17 cellular contexts compared by ENCODE assay signal in genomic region chr17:16250635-16251034, GRCh38. TPM values are rescaled to one million over a fixed set of nuclear protein-coding genes. Genes with fewer than 3 reads are reported as not detected.
DNase-seq lines count a peak whose midpoint lies in the region; ATAC-seq, FAIRE-seq and TF ChIP-seq lines count a peak whose summit lies in the region.
"Had no signal": no experiment of that assay in that cellular context is flagged by ENCODE, and none has a peak within 500 bp of the region (broad histone marks: within the 10 kb centered on the region; RNA-seq: fewer than 3 reads in every experiment).

No MANE protein-coding gene starts in this region.

- no peak overlapping the region for H3K4me3 Mint-ChIP-seq in activated CD8-positive, alpha-beta T cell treated with anti-CD3 and anti-CD28 coated beads for 36 hours
- no peak overlapping the region for H3K4me3 Mint-ChIP-seq in activated CD8-positive, alpha-beta T cell treated with anti-CD3 and anti-CD28 coated beads, Interleukin-2, amount 10 ng/mL, durations not matched to agents 7 days and 5 days
- no peak overlapping the region for H3K4me3 Mint-ChIP-seq in natural killer cell
- H3K4me3 Mint-ChIP-seq: activated naive CD4-positive, alpha-beta T cell treated with anti-CD3 and anti-CD28 coated beads, Interleukin-2, amount 50 U/mL, for 24 hours; H9 had no signal

- ATAC-seq in activated CD8-positive, alpha-beta T cell treated with anti-CD3 and anti-CD28 coated beads for 36 hours = peak; percentile 72
- no peak for ATAC-seq in activated CD8-positive, alpha-beta T cell treated with anti-CD3 and anti-CD28 coated beads, Interleukin-2, amount 10 ng/mL, durations not matched to agents 7 days and 5 days
- peak; percentile 74 for ATAC-seq in esophagus mucosa
- no peak for ATAC-seq in natural killer cell

- intact Hi-C loops in activated CD8-positive, alpha-beta T cell treated with anti-CD3 and anti-CD28 coated beads for 36 hours (cut with micrococcal nuclease) = no loop called here
- intact Hi-C loops in natural killer cell (cut with micrococcal nuclease) = no loop called here

- TF ChIP-seq CTCF in activated CD8-positive, alpha-beta T cell treated with anti-CD3 and anti-CD28 coated beads for 36 hours (IDR thresholded peaks at IDR 0.05) = no peak
- TF ChIP-seq CTCF in natural killer cell (IDR thresholded peaks at IDR 0.05) = no peak

- CTCF ChIA-PET in activated CD8-positive, alpha-beta T cell treated with anti-CD3 and anti-CD28 coated beads for 36 hours (lab: Charles Lee) = interaction anchor here (0.8 to 1.0 kb wide), 2 partner anchors 10 to 102 kb away, joined by 3 read pairs; no protein-coding TSS in a partner anchor
- CTCF ChIA-PET in activated CD8-positive, alpha-beta T cell treated with anti-CD3 and anti-CD28 coated beads, Interleukin-2, amount 10 ng/mL, durations not matched to agents 7 days and 5 days (lab: Charles Lee) = interaction anchor here (0.7 kb wide), 1 partner anchor 32 kb away, joined by 3 read pairs; no protein-coding TSS in a partner anchor

- H3K27ac ChIP-seq in SK-N-MC = peak overlapping the region; percentile 79
- no peak overlapping the region for H3K27ac ChIP-seq in small intestine (ENCODE audit: low read depth in 1 of 2, low read length in 1 of 2)
- H3K27ac ChIP-seq: colonic mucosa, skin epidermis had no signal

- H3K4me3 ChIP-seq in SK-N-MC = 0 out of 2 replicates have a peak overlapping the region, but pooled peaks have one; percentile 7
- no peak overlapping the region for H3K4me3 ChIP-seq in small intestine (ENCODE audit: low read depth in 1 of 2, low read length in 2 of 2)
- H3K4me3 ChIP-seq: colonic mucosa, lung, skin epidermis had no signal

- 69 to 86% (median 85%) methylated on average over 1 of the region's 1 CpG for WGBS in small intestine, 3 donors

- no peak for FAIRE-seq in small intestine (lab: Jason Lieb, UNC)
- FAIRE-seq: frontal cortex had no signal

- H3K4me1 Mint-ChIP-seq in activated CD8-positive, alpha-beta T cell treated with anti-CD3 and anti-CD28 coated beads for 36 hours (ENCODE audit: low read depth) = peaks cover 24% of the 10 kb centered on the region
- peaks cover 8% of the 10 kb centered on the region for H3K4me1 Mint-ChIP-seq in activated CD8-positive, alpha-beta T cell treated with anti-CD3 and anti-CD28 coated beads, Interleukin-2, amount 10 ng/mL, durations not matched to agents 7 days and 5 days (ENCODE audit: low read depth)
- H3K4me1 Mint-ChIP-seq in natural killer cell = peaks cover 6 to 9% of the 10 kb centered on the region in 2 donors

- H3K9me3 ChIP-seq in SK-N-MC (ENCODE audit: low read depth, low read length) (no peaks in the 10 kb centered on the region), small intestine (ENCODE audit: control insufficient read depth, low read depth) (no peaks in the 10 kb centered on the region)
- H3K9me3 ChIP-seq: colonic mucosa had no signal

- H3K27me3 Mint-ChIP-seq in activated CD8-positive, alpha-beta T cell treated with anti-CD3 and anti-CD28 coated beads for 36 hours = no peaks in the 10 kb centered on the region
- no peaks in the 10 kb centered on the region for H3K27me3 Mint-ChIP-seq in activated CD8-positive, alpha-beta T cell treated with anti-CD3 and anti-CD28 coated beads, Interleukin-2, amount 10 ng/mL, durations not matched to agents 7 days and 5 days (ENCODE audit: low read depth)
- H3K27me3 Mint-ChIP-seq in natural killer cell (ENCODE audit: low read depth in 2 of 2) = no peaks in the 10 kb centered on the region
- H3K27me3 Mint-ChIP-seq: activated naive CD4-positive, alpha-beta T cell treated with anti-CD3 and anti-CD28 coated beads, Interleukin-2, amount 50 U/mL, for 24 hours had no signal

- H3K27me3 ChIP-seq in small intestine (ENCODE audit: control insufficient read depth in 2 of 2, insufficient read depth in 2 of 2, low read length in 2 of 2) = no peaks in the 10 kb centered on the region
- H3K27me3 ChIP-seq: colonic mucosa had no signal

- H3K9me3 Mint-ChIP-seq in activated CD8-positive, alpha-beta T cell treated with anti-CD3 and anti-CD28 coated beads for 36 hours = no peaks in the 10 kb centered on the region
- no peaks in the 10 kb centered on the region for H3K9me3 Mint-ChIP-seq in activated CD8-positive, alpha-beta T cell treated with anti-CD3 and anti-CD28 coated beads, Interleukin-2, amount 10 ng/mL, durations not matched to agents 7 days and 5 days (ENCODE audit: insufficient read depth)
- H3K9me3 Mint-ChIP-seq in natural killer cell = no peaks in the 10 kb centered on the region
- H3K9me3 Mint-ChIP-seq: activated naive CD4-positive, alpha-beta T cell treated with anti-CD3 and anti-CD28 coated beads, Interleukin-2, amount 50 U/mL, for 24 hours; H9 had no signal

- H3K36me3 Mint-ChIP-seq in activated CD8-positive, alpha-beta T cell treated with anti-CD3 and anti-CD28 coated beads for 36 hours (ENCODE audit: low read depth) = peaks cover 26% of the 10 kb centered on the region
- H3K36me3 Mint-ChIP-seq in activated CD8-positive, alpha-beta T cell treated with anti-CD3 and anti-CD28 coated beads, Interleukin-2, amount 10 ng/mL, durations not matched to agents 7 days and 5 days (ENCODE audit: low read depth) = peaks cover 11% of the 10 kb centered on the region
- no peaks in the 10 kb centered on the region for H3K36me3 Mint-ChIP-seq in natural killer cell

- POLR2A ChIA-PET in activated CD8-positive, alpha-beta T cell treated with anti-CD3 and anti-CD28 coated beads for 36 hours (lab: Charles Lee) = interaction anchor here (1.1 to 1.5 kb wide), 2 partner anchors 15 to 41 kb away, joined by 3 to 6 read pairs; no protein-coding TSS in a partner anchor
- POLR2A ChIA-PET in activated CD8-positive, alpha-beta T cell treated with anti-CD3 and anti-CD28 coated beads, Interleukin-2, amount 10 ng/mL, durations not matched to agents 7 days and 5 days (lab: Charles Lee) = interaction anchor here (0.6 to 1.0 kb wide), 2 partner anchors 17 to 167 kb away, joined by 3 to 6 read pairs; no protein-coding TSS in a partner anchor

- 0 out of 2 replicates have a peak, but pooled peaks cover 3% of the 10 kb centered on the region for H3K36me3 ChIP-seq in SK-N-MC (ENCODE audit: insufficient read depth, low read length)
- H3K36me3 ChIP-seq in small intestine (ENCODE audit: control insufficient read depth in 2 of 2, insufficient read depth in 2 of 2, low read length in 2 of 2) = no peaks in the 10 kb centered on the region
- H3K36me3 ChIP-seq: colonic mucosa had no signal

- peaks cover 0 to 2% of the 10 kb centered on the region in 2 donors for H3K4me1 ChIP-seq in small intestine (ENCODE audit: control insufficient read depth in 2 of 2, insufficient read depth in 1 of 2, low read depth in 1 of 2, low read length in 1 of 2)
- H3K4me1 ChIP-seq: colonic mucosa had no signal

- DNase-seq in activated CD8-positive, alpha-beta T cell treated with anti-CD3 and anti-CD28 coated beads for 36 hours = peak; percentile 20
- no peak for DNase-seq in activated CD8-positive, alpha-beta T cell treated with anti-CD3 and anti-CD28 coated beads, Interleukin-2, amount 10 ng/mL, durations not matched to agents 7 days and 5 days
- no peak for DNase-seq in SK-N-MC (ENCODE audit: low read depth, low spot score)
- peak; percentile 40 for DNase-seq in small intestine
- DNase-seq in NCI-H82 (lab: John Stamatoyannopoulos, UW) = no peak
- no peak for DNase-seq in activated gamma-delta T cell (lab: John Stamatoyannopoulos, UW)
- DNase-seq in natural killer cell = no peak
- DNase-seq: colonic mucosa, H9, NCI-H2029, NCI-H774, Right ventricle myocardium superior had no signal

- peak overlapping the region; percentile 45 for H3K9ac ChIP-seq in SK-N-MC (ENCODE audit: insufficient read length)

- peak overlapping the region; percentile 68 for H3K27ac Mint-ChIP-seq in activated CD8-positive, alpha-beta T cell treated with anti-CD3 and anti-CD28 coated beads for 36 hours
- H3K27ac Mint-ChIP-seq in activated CD8-positive, alpha-beta T cell treated with anti-CD3 and anti-CD28 coated beads, Interleukin-2, amount 10 ng/mL, durations not matched to agents 7 days and 5 days = no peak overlapping the region
- peak overlapping the region in 1 of 2 donors; percentile 14 for H3K27ac Mint-ChIP-seq in natural killer cell
- H3K27ac Mint-ChIP-seq: activated naive CD4-positive, alpha-beta T cell treated with anti-CD3 and anti-CD28 coated beads, Interleukin-2, amount 50 U/mL, for 24 hours had no signal

RNA-seq across cellular contexts. Expression of gene PIGL, which starts 33.6 kb away (rescaled TPM):
- 10 to 100 TPM; 45.0 to 48.6 TPM for total RNA-seq in activated CD8-positive, alpha-beta T cell treated with anti-CD3 and anti-CD28 coated beads for 36 hours
- 10 to 100 TPM; 22.4 to 24.1 TPM for total RNA-seq in activated CD8-positive, alpha-beta T cell treated with anti-CD3 and anti-CD28 coated beads, Interleukin-2, amount 10 ng/mL, durations not matched to agents 7 days and 5 days
- 18.9 TPM for total RNA-seq in esophagus mucosa
- polyA plus RNA-seq in small intestine = 10 to 100 TPM; 19.0 to 30.2 (median 21.6) TPM
- 10 to 100 TPM; 44.2 to 68.3 (median 47.9) TPM for total RNA-seq in natural killer cell

RNA-seq across cellular contexts. Expression of gene NCOR1, which starts 35.3 kb away (rescaled TPM):
- 100 to 1,000 TPM; 123 TPM for total RNA-seq in activated CD8-positive, alpha-beta T cell treated with anti-CD3 and anti-CD28 coated beads for 36 hours
- total RNA-seq in activated CD8-positive, alpha-beta T cell treated with anti-CD3 and anti-CD28 coated beads, Interleukin-2, amount 10 ng/mL, durations not matched to agents 7 days and 5 days = 100 to 1,000 TPM; 160 to 161 TPM
- 71.0 TPM for total RNA-seq in esophagus mucosa
- 100 to 1,000 TPM in 2 of 3 donors, 10 to 100 TPM in 1; 69.3 to 227 (median 191) TPM for polyA plus RNA-seq in small intestine
- total RNA-seq in natural killer cell = 100 to 1,000 TPM; 195 to 238 (median 238) TPM

Comparison
In these comparisons a context has a peak if more than half of its experiments do, and no peak if none do; other contexts are left out.
1. ATAC-seq: peak in activated CD8-positive, alpha-beta T cell treated with anti-CD3 and anti-CD28 coated beads for 36 hours (single experiment) and esophagus mucosa (single experiment); none in activated CD8-positive, alpha-beta T cell treated with anti-CD3 and anti-CD28 coated beads, Interleukin-2, amount 10 ng/mL, durations not matched to agents 7 days and 5 days (single experiment) and natural killer cell (0 of 3).
2. DNase-seq: peak in activated CD8-positive, alpha-beta T cell treated with anti-CD3 and anti-CD28 coated beads for 36 hours (single experiment) and small intestine (single experiment); none in activated CD8-positive, alpha-beta T cell treated with anti-CD3 and anti-CD28 coated beads, Interleukin-2, amount 10 ng/mL, durations not matched to agents 7 days and 5 days (single experiment), SK-N-MC (single experiment), NCI-H82 (single experiment), activated gamma-delta T cell (single experiment) and natural killer cell (single experiment).